30 cellular contexts compared by ENCODE assay signal in the genomic region with DNA sequence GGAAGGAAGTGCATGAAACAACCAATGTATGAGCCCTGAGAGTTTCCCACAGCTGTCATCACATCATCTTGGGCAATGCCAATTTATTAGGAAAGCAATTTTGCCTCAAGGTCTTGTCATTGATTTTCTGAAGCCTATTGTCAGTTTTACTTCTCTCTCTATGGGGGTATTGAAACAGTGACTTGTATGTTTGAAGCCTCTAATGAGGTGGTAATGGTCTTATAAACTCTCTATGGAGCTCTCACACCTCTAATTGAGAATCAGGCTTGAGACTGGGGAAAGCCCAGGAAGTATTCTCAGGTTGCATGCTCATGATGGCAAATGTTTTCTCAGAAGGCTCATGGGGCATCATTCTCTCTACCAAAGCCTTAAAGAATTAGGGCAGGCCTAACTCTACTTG.
"Had no signal": no experiment of that assay in that cellular context is flagged by ENCODE, and none has a peak within 500 bp of the region (broad histone marks: within the 10 kb centered on the region; RNA-seq: fewer than 3 reads in every experiment).

No MANE protein-coding gene starts in this region.

- H3K36me3 ChIP-seq: adrenal gland, gastrocnemius medialis, left ventricle myocardium inferior, pancreas, prostate gland, sigmoid colon, thyroid gland, upper lobe of left lung, vagina had no signal

- DNase-seq: activated CD4-positive, alpha-beta T cell treated with anti-CD3 and anti-CD28 coated beads for 36 hours; activated CD4-positive, CD25-positive, alpha-beta regulatory T cell; activated CD8-positive, alpha-beta T cell treated with anti-CD3 and anti-CD28 coated beads, Interleukin-2, amount 10 ng/mL, durations not matched to agents 7 days and 5 days; activated effector memory CD4-positive, alpha-beta T cell treated with anti-CD3 and anti-CD28 coated beads, Interleukin-2, amount 50 U/mL, for 16 hours; activated naive CD4-positive, alpha-beta T cell treated with anti-CD3 and anti-CD28 coated beads for 36 hours; activated naive CD8-positive, alpha-beta T cell treated with anti-CD3 and anti-CD28 coated beads for 36 hours; activated T-cell treated with anti-CD3 and anti-CD28 coated beads for 4 hours; activated T-cell treated with anti-CD3 and anti-CD28 coated beads, Interleukin-2, amount 50 U/mL, for 72 hours; adrenal gland; central memory CD4-positive, alpha-beta T cell; dermis blood vessel endothelial cell; effector CD8-positive, alpha-beta T cell; erythroblast; gastrocnemius medialis; islet precursor cell; left ventricle myocardium inferior; pancreas; retina; sigmoid colon; small intestine; stimulated activated CD4-positive, alpha-beta T cell treated with anti-CD3 and anti-CD28 coated beads, Interleukin-4, amount 100 ng/mL, for 24 hours; stimulated activated naive CD8-positive, alpha-beta T cell treated with anti-CD3 and anti-CD28 coated beads, Interleukin-15, amount 100 ng/mL, for 72 hours; substantia nigra; T-helper 1 cell; thyroid gland; upper lobe of left lung had no signal

- H3K27ac ChIP-seq: adrenal gland, gastrocnemius medialis, hepatocyte, left ventricle myocardium inferior, pancreas, prostate gland, sigmoid colon, thyroid gland, upper lobe of left lung, vagina had no signal

- H3K4me3 ChIP-seq: adrenal gland, gastrocnemius medialis, hepatocyte, left ventricle myocardium inferior, pancreas, prostate gland, sigmoid colon, thyroid gland, upper lobe of left lung, vagina had no signal

- H3K79me2 ChIP-seq: hepatocyte had no signal

- H3K4me2 ChIP-seq: hepatocyte had no signal

- H3K9me3 ChIP-seq: adrenal gland, gastrocnemius medialis, pancreas, prostate gland, sigmoid colon, thyroid gland, upper lobe of left lung, vagina had no signal

- FAIRE-seq: pancreas, small intestine had no signal

- ATAC-seq: activated CD4-positive, alpha-beta T cell treated with anti-CD3 and anti-CD28 coated beads for 36 hours; activated CD8-positive, alpha-beta T cell treated with anti-CD3 and anti-CD28 coated beads, Interleukin-2, amount 10 ng/mL, durations not matched to agents 7 days and 5 days; activated T-cell treated with anti-CD3 and anti-CD28 coated beads, Interleukin-2, amount 50 U/mL, for 72 hours; gastrocnemius medialis; stimulated activated effector memory CD8-positive, alpha-beta T cell treated with anti-CD3 and anti-CD28 coated beads, Interleukin-12 subunit alpha, Interleukin-12 subunit beta, amount 100 ng/mL, for 72 hours; stimulated activated naive CD8-positive, alpha-beta T cell treated with anti-CD3 and anti-CD28 coated beads, Interleukin-15, amount 100 ng/mL, for 72 hours had no signal

- H3K27me3 ChIP-seq: adrenal gland, gastrocnemius medialis, hepatocyte, pancreas, sigmoid colon, thyroid gland, upper lobe of left lung, vagina had no signal

- H2AFZ ChIP-seq: hepatocyte had no signal
